ENCODE assay signal across 22 cellular contexts in the genomic region with DNA sequence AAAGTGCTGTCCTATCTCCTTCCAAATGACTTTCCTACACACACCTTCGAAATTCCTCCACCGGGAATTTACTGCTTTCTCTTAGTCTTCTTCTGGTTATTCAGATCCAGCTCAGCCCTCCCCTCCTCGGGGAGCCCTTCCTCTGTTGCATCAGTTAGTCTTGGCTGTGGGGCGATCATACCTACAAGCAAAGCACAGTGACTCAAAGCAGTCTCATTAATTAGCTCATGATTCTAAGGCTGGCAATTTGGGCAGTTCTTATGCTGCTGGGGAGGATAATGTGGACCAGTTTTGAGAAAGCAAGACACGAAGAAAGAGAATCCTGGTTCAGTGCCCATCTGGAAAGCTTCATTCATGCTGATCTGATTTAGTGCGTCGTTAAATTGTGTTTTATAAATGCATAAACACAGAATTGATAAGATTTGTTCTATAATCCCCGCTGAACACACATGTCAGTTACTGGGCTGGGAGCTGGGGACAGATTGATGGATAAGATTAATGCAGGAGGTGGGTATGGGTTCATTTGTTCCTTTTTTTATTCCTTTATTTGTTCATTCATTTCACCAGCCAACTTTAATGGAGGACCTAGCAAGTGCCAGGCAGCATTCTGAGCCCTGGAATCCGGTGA. TPM values are rescaled to one million over a fixed set of nuclear protein-coding genes. Genes with fewer than 3 reads are reported as not detected.
DNase-seq lines count a peak whose midpoint lies in the region; ATAC-seq, FAIRE-seq and TF ChIP-seq lines count a peak whose summit lies in the region.
"Had no signal": no experiment of that assay in that cellular context is flagged by ENCODE, and none has a peak within 500 bp of the region (broad histone marks: within the 10 kb centered on the region; RNA-seq: fewer than 3 reads in every experiment).

No MANE protein-coding gene starts in this region.

- H3K27ac ChIP-seq in OCI-LY7 (ENCODE audit: low read depth, low read length, poor library complexity, severe bottlenecking) (peak overlapping the region; percentile 69), coronary artery (no peak overlapping the region), vagina (no peak overlapping the region)
- H3K27ac ChIP-seq: gastroesophageal sphincter, transverse colon, WERI-Rb-1 had no signal

- H3K4me3 Mint-ChIP-seq in naive thymus-derived CD8-positive, alpha-beta T cell, result no peak overlapping the region
- H3K4me3 Mint-ChIP-seq: activated CD4-positive, alpha-beta memory T cell treated with anti-CD3 and anti-CD28 coated beads for 36 hours; stimulated activated naive CD8-positive, alpha-beta T cell treated with anti-CD3 and anti-CD28 coated beads, Interleukin-15, Interleukin-2, amounts not matched to agents 100 ng/mL and 50 ng/mL, for 24 hours; T-helper 1 cell treated with Interleukin-12 subunit alpha and Interleukin-12 subunit beta and Interleukin-4 antibody, amounts not matched to agents 30 μg/mL and 1 μg/mL, for 36 hours had no signal

- no peak overlapping the region for H3K27ac Mint-ChIP-seq in naive thymus-derived CD8-positive, alpha-beta T cell
- H3K27ac Mint-ChIP-seq: activated CD4-positive, alpha-beta memory T cell treated with anti-CD3 and anti-CD28 coated beads for 36 hours; stimulated activated naive CD8-positive, alpha-beta T cell treated with anti-CD3 and anti-CD28 coated beads, Interleukin-15, Interleukin-2, amounts not matched to agents 100 ng/mL and 50 ng/mL, for 24 hours; T-helper 1 cell treated with Interleukin-12 subunit alpha and Interleukin-12 subunit beta and Interleukin-4 antibody, amounts not matched to agents 30 μg/mL and 1 μg/mL, for 36 hours had no signal

- H3K36me3 Mint-ChIP-seq in naive thymus-derived CD8-positive, alpha-beta T cell, result no peaks in the 10 kb centered on the region
- H3K36me3 Mint-ChIP-seq: activated CD4-positive, alpha-beta memory T cell treated with anti-CD3 and anti-CD28 coated beads for 36 hours had no signal

- no peaks in the 10 kb centered on the region for H3K9me2 ChIP-seq in OCI-LY7 (ENCODE audit: insufficient read depth, low read length)

- no peaks in the 10 kb centered on the region for H4K20me1 ChIP-seq in OCI-LY7 (ENCODE audit: insufficient read depth, low read length)

- peaks cover 44% of the 10 kb centered on the region for H3K4me1 ChIP-seq in OCI-LY7 (ENCODE audit: insufficient read depth, low read length, poor library complexity, severe bottlenecking)
- peaks cover 2% of the 10 kb centered on the region for H3K4me1 ChIP-seq in vagina
- H3K4me1 ChIP-seq: gastroesophageal sphincter had no signal

- no peak for DNase-seq in GM18507 (ENCODE audit: extremely low spot score, insufficient read length, low read depth)
- peak; percentile 45 for DNase-seq in OCI-LY7 (ENCODE audit: low spot score)
- peak; percentile 7 for DNase-seq in coronary artery (ENCODE audit: low spot score)
- peak; percentile 31 for DNase-seq in skeletal muscle cell (ENCODE audit: low read depth)
- DNase-seq in vagina (ENCODE audit: extremely low spot score in 2 of 2), result no peak
- no peak for DNase-seq in naive thymus-derived CD8-positive, alpha-beta T cell
- no peak for DNase-seq in stimulated activated CD4-positive, alpha-beta T cell treated with anti-CD3 and anti-CD28 coated beads, Interleukin-4, amount 100 ng/mL, for 24 hours
- no peak for DNase-seq in NK-92 treated with Interleukin-12 subunit alpha and Interleukin-12 subunit beta, amount 100 ng/mL, for 24 hours (lab: John Stamatoyannopoulos, UW)
- DNase-seq: activated CD4-positive, alpha-beta memory T cell treated with anti-CD3 and anti-CD28 coated beads for 36 hours; activated naive CD4-positive, alpha-beta T cell treated with Interleukin-2 at 50 U/mL for 16 hours; amniotic stem cell; central memory CD4-positive, alpha-beta T cell; DMS79; NCI-H1105 treated with DMSO at 0.1 percent for 48 hours; NCI-H526; PC-3; posterior cingulate gyrus; transverse colon; WERI-Rb-1 had no signal

- no peak for TF ChIP-seq CTCF in OCI-LY7 (conservative IDR thresholded peaks at IDR 0.05; ENCODE audit: low read length)
- TF ChIP-seq CTCF in coronary artery (IDR thresholded peaks at IDR 0.05), result no peak
- TF ChIP-seq CTCF in vagina (IDR thresholded peaks at IDR 0.05), result no peak

- POLR2A ChIA-PET in OCI-LY7 (lab: Charles Lee), result interaction anchor here (0.7 to 3.4 kb wide), 4 partner anchors 10 to 63 kb away, joined by 3 to 11 read pairs (median 4); a partner anchor contains a TSS
- POLR2A ChIA-PET in naive thymus-derived CD8-positive, alpha-beta T cell (lab: Charles Lee), result no interaction called here

- no peaks in the 10 kb centered on the region; the same call in 1 of the 2 replicates for H3K36me3 ChIP-seq in OCI-LY7 (ENCODE audit: insufficient read depth, low read length)
- H3K36me3 ChIP-seq in vagina, result no peaks in the 10 kb centered on the region
- H3K36me3 ChIP-seq: gastroesophageal sphincter, transverse colon, WERI-Rb-1 had no signal

- H3K4me1 Mint-ChIP-seq in naive thymus-derived CD8-positive, alpha-beta T cell, result peaks cover 0 to 29% (median 0%) of the 10 kb centered on the region in 4 donors

- H2AFZ ChIP-seq in OCI-LY7 (ENCODE audit: low read length), result no peak overlapping the region; the same call in 1 of the 2 replicates

- peak; percentile 21 for FAIRE-seq in GM18507 (lab: Jason Lieb, UNC)

- TF ChIP-seq POLR2A in vagina (IDR thresholded peaks at IDR 0.05), result no peak

- H3K9me3 ChIP-seq in OCI-LY7 (ENCODE audit: low read length), result peaks cover 12% of the 10 kb centered on the region; the same call in 1 of the 2 replicates
- H3K9me3 ChIP-seq in vagina, result no peaks in the 10 kb centered on the region
- H3K9me3 ChIP-seq: gastroesophageal sphincter, transverse colon had no signal

- H3K79me2 ChIP-seq in OCI-LY7 (ENCODE audit: insufficient read depth, low read depth, low read length), result no peaks in the 10 kb centered on the region

- no peak for ATAC-seq in naive thymus-derived CD8-positive, alpha-beta T cell
- ATAC-seq: gastroesophageal sphincter, PC-3 had no signal

- CTCF ChIA-PET in OCI-LY7 (lab: Charles Lee; ENCODE audit: unreplicated experiment), result no interaction called here

- H3K4me3 ChIP-seq in OCI-LY7 (ENCODE audit: low read depth, low read length, poor library complexity, severe bottlenecking) (no peak overlapping the region), coronary artery (no peak overlapping the region), skeletal muscle cell (ENCODE audit: low read depth, low read length) (no peak overlapping the region), vagina (no peak overlapping the region)
- H3K4me3 ChIP-seq: gastroesophageal sphincter, transverse colon had no signal

- no peaks in the 10 kb centered on the region for H3K27me3 ChIP-seq in vagina
- H3K27me3 ChIP-seq: gastroesophageal sphincter, transverse colon had no signal

- H3K9me3 Mint-ChIP-seq in naive thymus-derived CD8-positive, alpha-beta T cell, result no peaks in the 10 kb centered on the region
- H3K9me3 Mint-ChIP-seq: activated CD4-positive, alpha-beta memory T cell treated with anti-CD3 and anti-CD28 coated beads for 36 hours; stimulated activated naive CD8-positive, alpha-beta T cell treated with anti-CD3 and anti-CD28 coated beads, Interleukin-15, Interleukin-2, amounts not matched to agents 100 ng/mL and 50 ng/mL, for 24 hours; T-helper 1 cell treated with Interleukin-12 subunit alpha and Interleukin-12 subunit beta and Interleukin-4 antibody, amounts not matched to agents 30 μg/mL and 1 μg/mL, for 36 hours had no signal

- peaks cover 3 to 18% (median 10%) of the 10 kb centered on the region in 5 donors for H3K27me3 Mint-ChIP-seq in naive thymus-derived CD8-positive, alpha-beta T cell

- intact Hi-C loops in OCI-LY7 (cut with micrococcal nuclease; ENCODE audit: unreplicated experiment), result loop anchor here (5.0 kb wide), 1 partner anchor 203 kb away; no protein-coding TSS in a partner anchor
- intact Hi-C loops in vagina (cut with DNase I), result no loop called here

- no TSS peak for BruUV-seq in OCI-LY7 (replicated peaks; lab: Mats Ljungman, UMichigan)

- H3K4me2 ChIP-seq in OCI-LY7 (ENCODE audit: low read length), result peak overlapping the region; percentile 71

RNA-seq across cellular contexts. Expression of a gene that starts 9.3 kb away (rescaled TPM):
- 5.8 and 6.8 TPM in 2 replicates for total RNA-seq in OCI-LY7 (2014; rRNA removed; shearing (Covaris generic))
- total RNA-seq in OCI-LY7 (2022) (12.0 and 13.0 TPM in 2 replicates), vagina (19.6 TPM)
- 1 to 10 TPM; 2.0 to 2.2 TPM for total RNA-seq in naive thymus-derived CD8-positive, alpha-beta T cell
- under 1 TPM; 0.07 to 0.32 (median 0.18) TPM for polyA plus RNA-seq in naive thymus-derived CD8-positive, alpha-beta T cell

Comparison
In these comparisons a context has a peak if more than half of its experiments do, and no peak if none do; other contexts are left out.
1. DNase-seq: peak in OCI-LY7 (single experiment), coronary artery (single experiment) and skeletal muscle cell (single experiment); none in GM18507 (single experiment), vagina (0 of 2), naive thymus-derived CD8-positive, alpha-beta T cell (0 of 10), stimulated activated CD4-positive, alpha-beta T cell treated with anti-CD3 and anti-CD28 coated beads, Interleukin-4, amount 100 ng/mL, for 24 hours (single experiment) and NK-92 treated with Interleukin-12 subunit alpha and Interleukin-12 subunit beta, amount 100 ng/mL, for 24 hours (single experiment).